ENCODE assay signal across 21 cellular contexts in the genomic region with DNA sequence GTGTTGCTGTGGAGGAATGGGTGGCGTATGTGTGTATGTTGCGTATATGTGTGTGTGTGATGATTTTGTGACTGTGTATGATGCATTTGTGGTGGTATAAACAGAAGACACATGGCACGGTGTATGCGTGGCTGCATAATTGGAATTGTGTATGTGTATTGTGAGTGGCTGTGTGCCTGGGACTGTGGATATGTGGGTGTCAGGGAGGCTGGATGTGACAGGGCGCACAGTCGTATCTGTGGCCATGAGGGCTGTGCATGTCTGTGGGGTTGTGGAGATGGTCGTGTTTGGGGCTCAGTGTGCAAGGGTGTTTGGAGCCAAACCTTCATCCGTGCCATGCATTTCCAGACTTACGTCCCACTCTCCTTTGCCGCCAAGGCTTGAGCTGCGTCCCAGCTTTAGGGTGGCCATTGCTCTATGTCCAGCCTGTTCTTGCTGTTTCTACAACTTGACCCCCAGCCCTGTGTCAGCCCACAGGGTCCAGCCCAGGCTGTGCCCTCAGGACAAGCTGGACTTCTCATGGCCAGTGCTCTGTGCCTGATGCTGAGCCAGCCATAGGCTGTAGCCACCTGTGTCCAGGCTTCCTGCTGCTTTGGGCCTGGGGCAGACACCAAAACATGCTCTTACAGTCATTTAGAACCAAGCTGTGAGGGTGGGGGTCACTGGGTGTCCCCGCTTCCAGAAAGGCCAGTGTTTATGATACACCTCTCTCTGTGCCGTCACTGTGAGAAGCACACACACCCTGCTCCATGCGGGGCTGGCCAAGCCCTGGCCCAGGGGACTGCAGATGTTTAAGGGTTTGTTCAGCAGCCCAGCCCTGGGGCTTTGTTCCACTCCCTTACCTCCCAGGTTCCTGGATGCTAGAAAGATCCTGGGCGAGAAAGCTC.
A peak's percentile ranks its signal among the peaks of the same experiment; 100 is the strongest.
DNase-seq lines count a peak whose midpoint lies in the region; ATAC-seq, FAIRE-seq and TF ChIP-seq lines count a peak whose summit lies in the region.
"Had no signal": no experiment of that assay in that cellular context is flagged by ENCODE, and none has a peak within 500 bp of the region (broad histone marks: within the 10 kb centered on the region; RNA-seq: fewer than 3 reads in every experiment).

No MANE protein-coding gene starts in this region.

- peak overlapping the region; percentile 11 for H3K27ac ChIP-seq in AG04450 (ENCODE audit: low read depth, low read length)
- peak overlapping the region; percentile 41 for H3K27ac ChIP-seq in RWPE1
- H3K27ac ChIP-seq in esophagus muscularis mucosa (replicated peaks in 1 of 4): peak overlapping the region; percentile 50 to 76 (median 66)
- peak overlapping the region; percentile 38 for H3K27ac ChIP-seq in skeletal muscle tissue (ENCODE audit: low read depth, low read length)
- H3K27ac ChIP-seq: parathyroid adenoma had no signal

- no peak for TF ChIP-seq CTCF in AG04450 (IDR thresholded peaks at IDR 0.05; ENCODE audit: low read depth, low read length)
- TF ChIP-seq CTCF in RWPE1 (conservative IDR thresholded peaks at IDR 0.05; ENCODE audit: low read depth): no peak
- TF ChIP-seq CTCF in esophagus muscularis mucosa (IDR thresholded peaks at IDR 0.05): no peak

- no peaks in the 10 kb centered on the region; the same call in 1 of the 2 replicates for H3K9me3 ChIP-seq in AG04450 (ENCODE audit: control insufficient read depth, insufficient read depth, low read length)
- no peaks in the 10 kb centered on the region for H3K9me3 ChIP-seq in esophagus muscularis mucosa
- no peaks in the 10 kb centered on the region for H3K9me3 ChIP-seq in skeletal muscle tissue (ENCODE audit: control insufficient read depth in 3 of 3, low read length in 3 of 3)

- intact Hi-C loops in esophagus muscularis mucosa (cut with DNase I): no loop called here

- H3K4me1 ChIP-seq in esophagus muscularis mucosa (peaks cover 64 to 79% (median 71%) of the 10 kb centered on the region in 4 donors), skeletal muscle tissue (ENCODE audit: control insufficient read depth in 3 of 3, insufficient read depth in 3 of 3, low read length in 3 of 3) (peaks cover 65 to 78% (median 66%) of the 10 kb centered on the region in 3 donors)

- H3K36me3 ChIP-seq in esophagus muscularis mucosa: peaks cover 29 to 96% (median 85%) of the 10 kb centered on the region in 4 donors
- H3K36me3 ChIP-seq in skeletal muscle tissue (ENCODE audit: control insufficient read depth in 3 of 3, insufficient read depth in 3 of 3, low read length in 3 of 3): peaks cover 35 to 46% (median 39%) of the 10 kb centered on the region in 3 donors

- H3K4me3 ChIP-seq in AG04450 (ENCODE audit: low read depth, low read length): no peak overlapping the region
- H3K4me3 ChIP-seq in esophagus muscularis mucosa: no peak overlapping the region
- H3K4me3 ChIP-seq in skeletal muscle tissue (ENCODE audit: low read length in 3 of 3): peak overlapping the region in 1 of 3 donors; percentile 13

- CTCF ChIA-PET in AG04450 (lab: Charles Lee): no interaction called here
- CTCF ChIA-PET in RWPE1 (lab: Yijun Ruan, JAX): interaction anchor here (0.6 to 2.6 kb wide), 2 partner anchors 65 to 238 kb away, joined by 3 to 10 read pairs; no protein-coding TSS in a partner anchor

- no peak for TF ChIP-seq EP300 in esophagus muscularis mucosa (IDR thresholded peaks at IDR 0.05)

- no peak for DNase-seq in AG04450 (ENCODE audit: low read depth, low spot score)
- DNase-seq in RWPE1 (ENCODE audit: low spot score): no peak
- no peak for DNase-seq in esophagus muscularis mucosa (ENCODE audit: extremely low spot score)
- no peak for DNase-seq in GM12892 (ENCODE audit: insufficient read length)
- DNase-seq in hippocampal formation (lab: John Stamatoyannopoulos, UW): no peak
- DNase-seq: ACHN; activated CD4-positive, CD25-positive, alpha-beta regulatory T cell; activated naive CD8-positive, alpha-beta T cell treated with anti-CD3 and anti-CD28 coated beads, Interleukin-2, amount 50 U/mL, for 24 hours; activated T-cell treated with anti-CD3 and anti-CD28 coated beads, Interleukin-2, amount 50 U/mL, for 72 hours; CD8-positive, alpha-beta T cell; endodermal cell; foreskin melanocyte; NCI-H2081 treated with DMSO at 0.1 percent for 48 hours; NCI-H526; T-helper 2 cell had no signal

- H3K27me3 ChIP-seq in AG04450 (ENCODE audit: control insufficient read depth, insufficient read depth, low read length): no peaks in the 10 kb centered on the region
- H3K27me3 ChIP-seq in esophagus muscularis mucosa: no peaks in the 10 kb centered on the region
- no peaks in the 10 kb centered on the region for H3K27me3 ChIP-seq in skeletal muscle tissue (ENCODE audit: control insufficient read depth in 3 of 3, insufficient read depth in 3 of 3, low read length in 3 of 3)

- TF ChIP-seq POLR2A in esophagus muscularis mucosa (IDR thresholded peaks at IDR 0.05; ENCODE audit: low read depth) (no peak), GM12892 (IDR thresholded peaks at IDR 0.05; ENCODE audit: low read depth, low read length) (no peak)

- WGBS in esophagus muscularis mucosa: 80% methylated on average over 14 of the region's 15 CpGs

- no peak for FAIRE-seq in GM12892 (lab: Jason Lieb, UNC)

- ATAC-seq in GM21360 (IDR thresholded peaks at IDR 0.05; ENCODE audit: unreplicated experiment) (no peak), GM18867 (IDR thresholded peaks at IDR 0.05; ENCODE audit: unreplicated experiment) (no peak)
- ATAC-seq: activated naive CD8-positive, alpha-beta T cell treated with anti-CD3 and anti-CD28 coated beads, Interleukin-2, amount 50 U/mL, for 24 hours; activated T-cell treated with anti-CD3 and anti-CD28 coated beads, Interleukin-2, amount 50 U/mL, for 72 hours; CD8-positive, alpha-beta T cell; left lobe of liver; stimulated activated effector memory CD8-positive, alpha-beta T cell treated with anti-CD3 and anti-CD28 coated beads, Interleukin-12 subunit alpha, Interleukin-12 subunit beta, amount 100 ng/mL, for 72 hours had no signal

- H3K9ac ChIP-seq in skeletal muscle tissue (ENCODE audit: low read depth in 1 of 3, low read length in 3 of 3): peak overlapping the region in 1 of 3 donors; percentile 50
- H3K9ac ChIP-seq: parathyroid adenoma had no signal

- POLR2A ChIA-PET in AG04450 (lab: Yijun Ruan, JAX) (interaction anchor here (1.5 to 2.4 kb wide), 2 partner anchors 24 to 57 kb away, joined by 4 to 8 read pairs; no protein-coding TSS in a partner anchor), RWPE1 (lab: Yijun Ruan, JAX; ENCODE audit: low non-redundant PET) (no interaction called here)

Comparison
In these comparisons a context has a peak if more than half of its experiments do, and no peak if none do; other contexts are left out.
1. H3K27ac ChIP-seq: peak in every context shown above with its lines; median percentile 66 in esophagus muscularis mucosa; 41 in RWPE1; 38 in skeletal muscle tissue; 11 in AG04450.